Comparison of ENCODE assay signal across 28 cellular contexts in genomic region chr15:19992428-19992827, GRCh38.
"Had no signal": no experiment of that assay in that cellular context is flagged by ENCODE, and none has a peak within 500 bp of the region (broad histone marks: within the 10 kb centered on the region; RNA-seq: fewer than 3 reads in every experiment).

No MANE protein-coding gene starts in this region.

- H3K4me1 ChIP-seq: neural progenitor cell, parathyroid adenoma, psoas muscle, right lobe of liver, sigmoid colon, stomach, thyroid gland, tibial nerve, upper lobe of left lung, vagina had no signal

- ATAC-seq: natural killer cell; psoas muscle; right cardiac atrium; right lobe of liver; stimulated activated effector memory CD8-positive, alpha-beta T cell treated with anti-CD3 and anti-CD28 coated beads, Interleukin-12 subunit alpha, Interleukin-12 subunit beta, amount 100 ng/mL, for 72 hours; stimulated activated naive B cell treated with anti-CD40 and anti-IgM and Interleukin-4, amounts not matched to agents 10 μg/mL and 1 μg/mL and 100 μg/mL, for 72 hours had no signal

- H3K79me2 ChIP-seq: parathyroid adenoma had no signal

- H3K9me3 ChIP-seq: ovary, right lobe of liver, thoracic aorta, thyroid gland, tibial nerve, vagina had no signal

- H3K36me3 ChIP-seq: neural progenitor cell, ovary, right lobe of liver, sigmoid colon, stomach, thoracic aorta, thyroid gland, tibial nerve, upper lobe of left lung, vagina had no signal

- H3K4me2 ChIP-seq: neural progenitor cell had no signal

- H3K4me3 Mint-ChIP-seq: natural killer cell; nephron; neural progenitor cell; stimulated activated effector memory CD8-positive, alpha-beta T cell treated with anti-CD3 and anti-CD28 coated beads, Interleukin-12 subunit alpha, Interleukin-12 subunit beta, amount 100 ng/mL, for 72 hours; stimulated activated naive B cell treated with anti-CD40 and anti-IgM and Interleukin-4, amounts not matched to agents 10 μg/mL and 1 μg/mL and 100 μg/mL, for 72 hours; stimulated activated naive CD8-positive, alpha-beta T cell treated with anti-CD3 and anti-CD28 coated beads, Interleukin-15, Interleukin-2, amounts not matched to agents 100 ng/mL and 50 ng/mL, for 24 hours had no signal

- H3K4me1 Mint-ChIP-seq: natural killer cell; nephron; neural progenitor cell; stimulated activated effector memory CD8-positive, alpha-beta T cell treated with anti-CD3 and anti-CD28 coated beads, Interleukin-12 subunit alpha, Interleukin-12 subunit beta, amount 100 ng/mL, for 72 hours; stimulated activated naive B cell treated with anti-CD40 and anti-IgM and Interleukin-4, amounts not matched to agents 10 μg/mL and 1 μg/mL and 100 μg/mL, for 72 hours had no signal

- DNase-seq: natural killer cell; occipital lobe; ovary; posterior cingulate gyrus; psoas muscle; right cardiac atrium; right lobe of liver; sigmoid colon; small intestine; stimulated activated CD4-positive, alpha-beta T cell treated with anti-CD3 and anti-CD28 coated beads, Interleukin-15, amount 100 ng/mL, for 24 hours; stimulated activated CD4-positive, alpha-beta T cell treated with anti-CD3 and anti-CD28 coated beads, Interleukin-2, amount 100 ng/mL, for 24 hours; stimulated activated CD4-positive, alpha-beta T cell treated with anti-CD3 and anti-CD28 coated beads, Interleukin-2, amount 100 ng/mL, for 48 hours; stimulated activated CD4-positive, alpha-beta T cell treated with anti-CD3 and anti-CD28 coated beads, Interleukin-4, amount 100 ng/mL, for 24 hours; stimulated activated naive B cell treated with anti-CD40 and anti-IgM and Interleukin-4, amounts not matched to agents 10 μg/mL and 1 μg/mL and 100 μg/mL, for 72 hours; stimulated activated naive CD4-positive, alpha-beta T cell treated with Interleukin-2 at 50 U/mL for 16 hours; stomach; thyroid gland; trophoblast cell; upper lobe of left lung had no signal

- H2AFZ ChIP-seq: neural progenitor cell, parathyroid adenoma had no signal

- H3K27me3 ChIP-seq: neural progenitor cell, ovary, right lobe of liver, stomach, thyroid gland, tibial nerve, upper lobe of left lung, vagina had no signal

- H3K27me3 Mint-ChIP-seq: progenitor cell of endocrine pancreas; stimulated activated naive B cell treated with anti-CD40 and anti-IgM and Interleukin-4, amounts not matched to agents 10 μg/mL and 1 μg/mL and 100 μg/mL, for 72 hours; stimulated activated naive CD8-positive, alpha-beta T cell treated with anti-CD3 and anti-CD28 coated beads, Interleukin-15, Interleukin-2, amounts not matched to agents 100 ng/mL and 50 ng/mL, for 24 hours had no signal

- H3K4me3 ChIP-seq: neural progenitor cell, ovary, psoas muscle, right lobe of liver, sigmoid colon, stomach, thoracic aorta, thyroid gland, tibial nerve, upper lobe of left lung, vagina had no signal

- H3K36me3 Mint-ChIP-seq: natural killer cell; neural progenitor cell; stimulated activated effector memory CD8-positive, alpha-beta T cell treated with anti-CD3 and anti-CD28 coated beads, Interleukin-12 subunit alpha, Interleukin-12 subunit beta, amount 100 ng/mL, for 72 hours; stimulated activated naive B cell treated with anti-CD40 and anti-IgM and Interleukin-4, amounts not matched to agents 10 μg/mL and 1 μg/mL and 100 μg/mL, for 72 hours had no signal

- H3K27ac Mint-ChIP-seq: natural killer cell; nephron; neural progenitor cell; progenitor cell of endocrine pancreas; stimulated activated effector memory CD8-positive, alpha-beta T cell treated with anti-CD3 and anti-CD28 coated beads, Interleukin-12 subunit alpha, Interleukin-12 subunit beta, amount 100 ng/mL, for 72 hours; stimulated activated naive B cell treated with anti-CD40 and anti-IgM and Interleukin-4, amounts not matched to agents 10 μg/mL and 1 μg/mL and 100 μg/mL, for 72 hours; stimulated activated naive CD8-positive, alpha-beta T cell treated with anti-CD3 and anti-CD28 coated beads, Interleukin-15, Interleukin-2, amounts not matched to agents 100 ng/mL and 50 ng/mL, for 24 hours had no signal

- H3K9ac ChIP-seq: neural progenitor cell, parathyroid adenoma had no signal
